Comparison of ENCODE assay signal across 16 cellular contexts in the genomic region with DNA sequence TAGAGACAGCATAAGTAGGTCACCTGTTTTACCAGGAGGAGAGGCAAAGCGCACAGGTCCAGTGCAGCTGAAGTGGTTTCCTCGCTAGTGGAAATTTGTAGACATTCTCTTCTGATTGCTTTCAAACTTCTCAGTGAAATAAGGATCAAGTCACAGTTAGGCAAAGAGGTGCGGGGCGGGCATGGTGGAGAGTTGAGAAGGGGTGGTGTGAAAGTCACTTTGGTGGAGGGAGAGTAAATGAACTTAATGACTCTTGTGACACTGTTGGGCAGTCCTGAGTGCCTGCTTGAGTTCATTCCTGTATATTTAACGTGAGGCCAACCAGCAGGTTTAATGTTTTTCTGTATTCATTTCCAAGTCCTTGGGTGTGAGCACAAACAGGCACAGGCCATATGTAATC.
DNase-seq lines count a peak whose midpoint lies in the region; ATAC-seq and TF ChIP-seq lines count a peak whose summit lies in the region.
"Had no signal": no experiment of that assay in that cellular context is flagged by ENCODE, and none has a peak within 500 bp of the region (broad histone marks: within the 10 kb centered on the region; RNA-seq: fewer than 3 reads in every experiment).

No MANE protein-coding gene starts in this region.

- H2AK5ac ChIP-seq in neuronal stem cell (ENCODE audit: low read depth, low read length): no peak overlapping the region

- H3K9me3 ChIP-seq in osteoblast (ENCODE audit: low read depth, low read length) (peaks cover 2% of the 10 kb centered on the region), neuronal stem cell (replicated peaks in 1 of 2; ENCODE audit: control insufficient read depth in 2 of 2, insufficient read depth in 1 of 2, low read depth in 1 of 2, low read length in 2 of 2) (peaks cover 3% of the 10 kb centered on the region in 2 donors)
- H3K9me3 ChIP-seq: BE2C had no signal

- H3K9me3 Mint-ChIP-seq in GM23338: peaks cover 25% of the 10 kb centered on the region

- H3K4me1 ChIP-seq in GM23338 (ENCODE audit: insufficient read depth) (no peaks in the 10 kb centered on the region), osteoblast (ENCODE audit: insufficient read depth, low read length) (peaks cover 8% of the 10 kb centered on the region), neuronal stem cell (ENCODE audit: control insufficient read depth in 2 of 2, insufficient read depth in 1 of 2, low read depth in 1 of 2, low read length in 2 of 2) (no peaks in the 10 kb centered on the region)
- H3K4me1 ChIP-seq: BE2C had no signal

- H3K9me2 ChIP-seq in GM23338 (ENCODE audit: insufficient read depth): peaks cover 5% of the 10 kb centered on the region; the same call in 1 of the 2 replicates

- H3K4me3 Mint-ChIP-seq in GM23338: no peak overlapping the region
- H3K4me3 Mint-ChIP-seq: CD4-positive, alpha-beta memory T cell; H9 had no signal

- no peaks in the 10 kb centered on the region for H3K79me1 ChIP-seq in neuronal stem cell (ENCODE audit: low read depth, low read length)

- H4K91ac ChIP-seq in neuronal stem cell (ENCODE audit: low read depth, low read length, poor library complexity): no peak overlapping the region

- H2BK12ac ChIP-seq in neuronal stem cell (ENCODE audit: low read length): no peak overlapping the region

- H3K9ac ChIP-seq in neuronal stem cell (ENCODE audit: low read depth, low read length, poor library complexity): no peak overlapping the region

- no peak overlapping the region for H3K4me2 ChIP-seq in GM23338
- H3K4me2 ChIP-seq in osteoblast (ENCODE audit: insufficient read depth, low read length): no peak overlapping the region
- no peak overlapping the region for H3K4me2 ChIP-seq in neuronal stem cell (ENCODE audit: insufficient read depth, low read length, poor library complexity, severe bottlenecking)
- H3K4me2 ChIP-seq: A549 had no signal

- H3K36me3 ChIP-seq in GM23338 (ENCODE audit: insufficient read depth): no peaks in the 10 kb centered on the region
- H3K36me3 ChIP-seq in osteoblast (ENCODE audit: insufficient read depth, low read length): no peaks in the 10 kb centered on the region
- H3K36me3 ChIP-seq in neuronal stem cell (replicated peaks in 1 of 2; ENCODE audit: control insufficient read depth in 2 of 2, insufficient read depth in 2 of 2, low read length in 2 of 2): no peaks in the 10 kb centered on the region
- H3K36me3 ChIP-seq: BE2C had no signal

- DNase-seq in COLO668 (lab: John Stamatoyannopoulos, UW; ENCODE audit: unreplicated experiment): peak; percentile 17
- DNase-seq in GM23338 (ENCODE audit: low spot score): no peak
- DNase-seq in NCI-H774 (lab: John Stamatoyannopoulos, UW): peak; percentile 11
- DNase-seq in osteoblast (ENCODE audit: insufficient read length, low spot score, missing footprints): peak; percentile 69
- DNase-seq in neuronal stem cell (ENCODE audit: low spot score): no peak
- DNase-seq: BE2C; CD4-positive, alpha-beta memory T cell; COR-L47; DMS153; DMS79 treated with DMSO at 0.1 percent for 48 hours; EL; GOT3; H9 had no signal

- no peak overlapping the region for H3K14ac ChIP-seq in neuronal stem cell (ENCODE audit: low read length)

- no peak overlapping the region for H3K4ac ChIP-seq in neuronal stem cell (ENCODE audit: low read length)

- H3K23ac ChIP-seq in neuronal stem cell (ENCODE audit: low read depth, low read length, poor library complexity): no peak overlapping the region

- H2BK120ac ChIP-seq in neuronal stem cell (ENCODE audit: low read depth, low read length): no peak overlapping the region

- no peak for TF ChIP-seq CTCF in GM23338 (conservative IDR thresholded peaks at IDR 0.05; ENCODE audit: low read depth in 2 of 2)
- no peak for TF ChIP-seq CTCF in osteoblast (IDR thresholded peaks at IDR 0.05; ENCODE audit: extremely low read depth, low read depth, low read length)

- no peak for ATAC-seq in GM23338
- ATAC-seq in HG02623 (IDR thresholded peaks at IDR 0.05; ENCODE audit: unreplicated experiment): no peak
- ATAC-seq: A549 had no signal

- H4K8ac ChIP-seq in neuronal stem cell (ENCODE audit: low read depth, low read length): no peak overlapping the region

- H2BK5ac ChIP-seq in neuronal stem cell (ENCODE audit: low read length): no peak overlapping the region

- no peak overlapping the region for H2BK15ac ChIP-seq in neuronal stem cell (ENCODE audit: low read length)

- H3K27ac Mint-ChIP-seq in GM23338: no peak overlapping the region
- H3K27ac Mint-ChIP-seq: CD4-positive, alpha-beta memory T cell; H9 had no signal

- H4K20me1 ChIP-seq in GM23338 (replicated peaks; ENCODE audit: insufficient read depth) (no peaks in the 10 kb centered on the region), osteoblast (ENCODE audit: insufficient read depth, low read length) (no peaks in the 10 kb centered on the region)

- H3K79me2 ChIP-seq in GM23338 (replicated peaks; ENCODE audit: insufficient read depth): no peaks in the 10 kb centered on the region
- H3K79me2 ChIP-seq in osteoblast (ENCODE audit: insufficient read depth, low read length): no peaks in the 10 kb centered on the region

- peaks cover 24% of the 10 kb centered on the region for H3K36me3 Mint-ChIP-seq in GM23338 (ENCODE audit: low read depth)
- H3K36me3 Mint-ChIP-seq: CD4-positive, alpha-beta memory T cell had no signal

- H3F3A ChIP-seq in GM23338 (replicated peaks; ENCODE audit: low read depth): no peaks in the 10 kb centered on the region

- no CpG with 5 or more reads among the region's 5 CpGs for WGBS in neuronal stem cell (ENCODE audit: extremely low coverage in 2 of 2, insufficient read length in 2 of 2, insufficient replicate concordance in 1 of 2), 2 donors

- 0 out of 2 replicates have a peak overlapping the region, but pooled peaks have one; percentile 43 for H2AFZ ChIP-seq in GM23338
- H2AFZ ChIP-seq in osteoblast (ENCODE audit: low read length): no peak overlapping the region
- no peak overlapping the region for H2AFZ ChIP-seq in neuronal stem cell (ENCODE audit: low read length)

- peaks cover 3% of the 10 kb centered on the region; the same call in 1 of the 3 replicates for H3K4me1 Mint-ChIP-seq in GM23338
- H3K4me1 Mint-ChIP-seq: CD4-positive, alpha-beta memory T cell had no signal

- peaks cover 5% of the 10 kb centered on the region for H3K27me3 Mint-ChIP-seq in GM23338 (ENCODE audit: insufficient read depth, low read depth, poor library complexity)
- H3K27me3 Mint-ChIP-seq: CD4-positive, alpha-beta memory T cell had no signal

- H3K27ac ChIP-seq in GM23338 (ENCODE audit: low read depth) (no peak overlapping the region), osteoblast (ENCODE audit: low read depth, low read length) (no peak overlapping the region), neuronal stem cell (replicated peaks; ENCODE audit: low read length) (no peak overlapping the region)
- H3K27ac ChIP-seq: A549, C4-2B had no signal

- H3K4me3 ChIP-seq in GM23338: no peak overlapping the region
- H3K4me3 ChIP-seq in osteoblast (ENCODE audit: insufficient read depth, low read length): no peak overlapping the region
- H3K4me3 ChIP-seq in neuronal stem cell (ENCODE audit: low read length in 2 of 2): no peak overlapping the region
- H3K4me3 ChIP-seq: A549 had no signal

- H3K27me3 ChIP-seq in GM23338 (ENCODE audit: insufficient read depth) (no peaks in the 10 kb centered on the region), osteoblast (ENCODE audit: insufficient read depth, low read length) (no peaks in the 10 kb centered on the region), neuronal stem cell (ENCODE audit: control insufficient read depth in 3 of 3, insufficient read depth in 3 of 3, low read depth in 1 of 3, low read length in 3 of 3) (no peaks in the 10 kb centered on the region)
- H3K27me3 ChIP-seq: BE2C had no signal

- no peak overlapping the region for H3K18ac ChIP-seq in neuronal stem cell (ENCODE audit: low read length)

TF ChIP-seq in GM23338, 12 proteins besides CTCF, POLR2A, EP300 and RAD21:
- TF ChIP-seq, protein P1, sequence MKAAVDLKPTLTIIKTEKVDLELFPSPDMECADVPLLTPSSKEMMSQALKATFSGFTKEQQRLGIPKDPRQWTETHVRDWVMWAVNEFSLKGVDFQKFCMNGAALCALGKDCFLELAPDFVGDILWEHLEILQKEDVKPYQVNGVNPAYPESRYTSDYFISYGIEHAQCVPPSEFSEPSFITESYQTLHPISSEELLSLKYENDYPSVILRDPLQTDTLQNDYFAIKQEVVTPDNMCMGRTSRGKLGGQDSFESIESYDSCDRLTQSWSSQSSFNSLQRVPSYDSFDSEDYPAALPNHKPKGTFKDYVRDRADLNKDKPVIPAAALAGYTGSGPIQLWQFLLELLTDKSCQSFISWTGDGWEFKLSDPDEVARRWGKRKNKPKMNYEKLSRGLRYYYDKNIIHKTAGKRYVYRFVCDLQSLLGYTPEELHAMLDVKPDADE (IDR thresholded peaks at IDR 0.05): no peak
- TF ChIP-seq POLR2AphosphoS5 (IDR thresholded peaks at IDR 0.05; ENCODE audit: low read depth) (no peak), ZNF114 (CRISPR knock-in tag; IDR thresholded peaks at IDR 0.05) (no peak), NANOG (IDR thresholded peaks at IDR 0.05; ENCODE audit: borderline replicate concordance) (no peak), ZNF331 (CRISPR knock-in tag; IDR thresholded peaks at IDR 0.05; ENCODE audit: low read depth) (no peak)
TF ChIP-seq in GM23338: peak in this region for 0.

Comparison
In these comparisons a context has a peak if more than half of its experiments do, and no peak if none do; other contexts are left out.
1. DNase-seq: peak in COLO668 (single experiment), NCI-H774 (single experiment) and osteoblast (single experiment); none in GM23338 (single experiment) and neuronal stem cell (single experiment).